26 cellular contexts compared by ENCODE assay signal in the genomic region with DNA sequence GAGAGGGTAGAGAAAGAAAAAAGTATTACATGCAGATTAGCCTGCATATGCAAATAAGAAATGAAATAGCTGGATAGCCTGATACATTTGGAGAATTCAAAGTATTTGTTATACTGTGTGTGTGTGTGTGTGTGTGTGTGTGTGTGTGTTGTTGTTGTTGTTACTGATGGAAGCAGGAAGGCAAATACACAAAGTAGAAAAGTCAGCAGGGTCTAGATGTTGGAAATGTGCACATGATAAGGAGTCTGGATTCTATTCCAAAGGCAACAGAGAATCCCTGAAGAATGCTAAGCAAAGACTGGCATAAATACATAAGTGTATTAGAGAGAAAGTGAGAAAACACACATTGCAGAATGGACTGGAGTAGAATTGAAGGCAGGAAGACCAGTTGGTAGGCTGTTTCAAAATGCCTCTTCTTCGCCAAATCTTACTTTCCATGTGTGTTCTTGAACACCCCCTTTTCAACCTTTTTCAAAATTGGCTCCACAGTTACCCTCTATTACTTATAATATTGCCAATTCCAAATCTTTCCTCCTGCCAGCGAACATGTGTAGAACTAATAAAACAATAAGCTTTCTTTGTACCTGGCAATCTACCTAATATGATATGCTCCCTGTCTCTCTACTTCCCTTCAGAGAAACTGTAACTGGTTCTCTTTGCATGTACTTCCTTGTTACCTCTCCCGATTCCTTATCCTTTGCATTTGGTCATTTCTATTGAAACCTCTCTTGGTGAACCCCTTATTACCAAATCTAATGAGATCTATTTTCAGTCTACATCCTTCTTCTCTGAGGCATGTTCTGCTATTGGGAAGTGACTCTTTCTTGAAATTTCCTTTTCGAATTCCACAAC. TPM values are rescaled to one million over a fixed set of nuclear protein-coding genes. Genes with fewer than 3 reads are reported as not detected.
DNase-seq lines count a peak whose midpoint lies in the region; ATAC-seq and TF ChIP-seq lines count a peak whose summit lies in the region.
"Had no signal": no experiment of that assay in that cellular context is flagged by ENCODE, and none has a peak within 500 bp of the region (broad histone marks: within the 10 kb centered on the region; RNA-seq: fewer than 3 reads in every experiment).

No MANE protein-coding gene starts in this region.

- no peak for TF ChIP-seq CTCF in left ventricle myocardium inferior (IDR thresholded peaks at IDR 0.05; ENCODE audit: borderline replicate concordance)
- no peak for TF ChIP-seq CTCF in heart left ventricle (IDR thresholded peaks at IDR 0.05)
- TF ChIP-seq CTCF in sigmoid colon (IDR thresholded peaks at IDR 0.05): no peak

- peaks cover 6% of the 10 kb centered on the region for H3K9me3 Mint-ChIP-seq in dendritic cell treated with granulocyte-macrophage colony-stimulating factor and Interleukin-4, amounts not matched to agents 40 ng/mL and 50 ng/mL, for 4 days
- H3K9me3 Mint-ChIP-seq: activated CD8-positive, alpha-beta T cell treated with anti-CD3 and anti-CD28 coated beads for 36 hours; activated T-helper 17 cell treated with anti-CD3 and anti-CD28 coated beads, Interleukin-2, amount 50 U/mL, for 72 hours; CD8-positive, alpha-beta T cell; GM23338; natural killer cell treated with Interleukin-12 subunit alpha and Interleukin-12 subunit beta and Interleukin-15 and Interleukin-18, amount 100 ng/mL, for 72 hours had no signal

- peaks cover 58% of the 10 kb centered on the region for H3K4me1 Mint-ChIP-seq in dendritic cell treated with granulocyte-macrophage colony-stimulating factor and Interleukin-4, amounts not matched to agents 40 ng/mL and 50 ng/mL, for 4 days (ENCODE audit: low read depth)
- H3K4me1 Mint-ChIP-seq: GM23338 had no signal

- no peaks in the 10 kb centered on the region for H3K36me3 Mint-ChIP-seq in dendritic cell treated with granulocyte-macrophage colony-stimulating factor and Interleukin-4, amounts not matched to agents 40 ng/mL and 50 ng/mL, for 4 days (ENCODE audit: low read depth)
- H3K36me3 Mint-ChIP-seq: CD8-positive, alpha-beta T cell; natural killer cell treated with Interleukin-12 subunit alpha and Interleukin-12 subunit beta and Interleukin-15 and Interleukin-18, amount 100 ng/mL, for 72 hours had no signal

- no peak overlapping the region for H3K4me3 Mint-ChIP-seq in dendritic cell treated with granulocyte-macrophage colony-stimulating factor and Interleukin-4, amounts not matched to agents 40 ng/mL and 50 ng/mL, for 4 days
- H3K4me3 Mint-ChIP-seq: activated CD8-positive, alpha-beta T cell treated with anti-CD3 and anti-CD28 coated beads for 36 hours; activated T-helper 17 cell treated with anti-CD3 and anti-CD28 coated beads, Interleukin-2, amount 50 U/mL, for 72 hours; CD8-positive, alpha-beta T cell; GM23338; natural killer cell treated with Interleukin-12 subunit alpha and Interleukin-12 subunit beta and Interleukin-15 and Interleukin-18, amount 100 ng/mL, for 72 hours had no signal

- TF ChIP-seq POLR2A in heart left ventricle (IDR thresholded peaks at IDR 0.05) (no peak), sigmoid colon (IDR thresholded peaks at IDR 0.05) (no peak)

- H3K9me3 ChIP-seq in left ventricle myocardium inferior (replicated peaks) (no peaks in the 10 kb centered on the region), heart left ventricle (no peaks in the 10 kb centered on the region), sigmoid colon (no peaks in the 10 kb centered on the region)
- H3K9me3 ChIP-seq: gastroesophageal sphincter, SJCRH30, spleen had no signal

- H3K27me3 Mint-ChIP-seq in dendritic cell treated with granulocyte-macrophage colony-stimulating factor and Interleukin-4, amounts not matched to agents 40 ng/mL and 50 ng/mL, for 4 days: no peaks in the 10 kb centered on the region

- H3K27me3 ChIP-seq in left ventricle myocardium inferior (ENCODE audit: low read depth) (no peaks in the 10 kb centered on the region), heart left ventricle (peaks cover 0 to under 1% (median 0%) of the 10 kb centered on the region in 9 donors), sigmoid colon (no peaks in the 10 kb centered on the region)
- H3K27me3 ChIP-seq: gastroesophageal sphincter, SJCRH30 had no signal

- H3K27ac ChIP-seq in left ventricle myocardium inferior (replicated peaks) (peak overlapping the region; percentile 62), heart left ventricle (peak overlapping the region in 3 of 12 donors; percentile 2 to 93 (median 16)), sigmoid colon (peak overlapping the region; percentile 16 to 95 (median 88))
- H3K27ac ChIP-seq: SJCRH30 had no signal

- peaks cover 93% of the 10 kb centered on the region for H3K4me1 ChIP-seq in left ventricle myocardium inferior
- H3K4me1 ChIP-seq in heart left ventricle: peaks cover 0 to 93% (median 50%) of the 10 kb centered on the region in 12 donors
- H3K4me1 ChIP-seq in sigmoid colon: peaks cover 0 to 78% (median 50%) of the 10 kb centered on the region in 4 donors

- ATAC-seq in heart left ventricle (no peak), HG02610 (IDR thresholded peaks at IDR 0.05; ENCODE audit: unreplicated experiment) (no peak), HG03139 (IDR thresholded peaks at IDR 0.05; ENCODE audit: unreplicated experiment) (no peak)
- ATAC-seq: activated CD8-positive, alpha-beta T cell treated with anti-CD3 and anti-CD28 coated beads for 36 hours; activated T-helper 17 cell treated with anti-CD3 and anti-CD28 coated beads, Interleukin-2, amount 50 U/mL, for 72 hours; CD8-positive, alpha-beta T cell; gastroesophageal sphincter; GM23338; natural killer cell treated with Interleukin-12 subunit alpha and Interleukin-12 subunit beta and Interleukin-15 and Interleukin-18, amount 100 ng/mL, for 72 hours had no signal

- DNase-seq in left ventricle myocardium inferior (no peak), heart left ventricle (no peak), sigmoid colon (no peak), NCI-H524 (lab: John Stamatoyannopoulos, UW) (no peak), middle frontal gyrus (ENCODE audit: extremely low spot score, low spot score) (no peak)
- DNase-seq: 8988T; activated CD8-positive, alpha-beta T cell treated with anti-CD3 and anti-CD28 coated beads for 36 hours; activated naive CD4-positive, alpha-beta T cell treated with anti-CD3 and anti-CD28 coated beads, Interleukin-2, amount 50 U/mL, for 16 hours; CD8-positive, alpha-beta T cell; cortex of kidney; islet precursor cell; midbrain; NCI-H1105 treated with DMSO at 0.1 percent for 48 hours; NCI-H2029 treated with DMSO at 0.1 percent for 48 hours; NCI-H2227 treated with DMSO at 0.1 percent for 48 hours; SJCRH30; spleen; stimulated activated CD4-positive, alpha-beta T cell treated with anti-CD3 and anti-CD28 coated beads, Interleukin-4, amount 100 ng/mL, for 1 hour; T-helper 1 cell had no signal

- WGBS in heart left ventricle, 4 donors: 76 to 80% (median 79%) methylated on average over 4 of the region's 4 CpGs
- 61 to 78% methylated on average over 4 of the region's 4 CpGs for WGBS in sigmoid colon, 2 donors

- H3K36me3 ChIP-seq in left ventricle myocardium inferior (no peaks in the 10 kb centered on the region), heart left ventricle (no peaks in the 10 kb centered on the region), sigmoid colon (no peaks in the 10 kb centered on the region)
- H3K36me3 ChIP-seq: gastroesophageal sphincter, SJCRH30, spleen had no signal

- TF ChIP-seq EP300 in sigmoid colon (IDR thresholded peaks at IDR 0.05): no peak

- H3K4me3 ChIP-seq in left ventricle myocardium inferior (no peak overlapping the region), heart left ventricle (no peak overlapping the region), sigmoid colon (no peak overlapping the region)
- H3K4me3 ChIP-seq: gastroesophageal sphincter, GM23338, SJCRH30 had no signal

- H3K27ac Mint-ChIP-seq in dendritic cell treated with granulocyte-macrophage colony-stimulating factor and Interleukin-4, amounts not matched to agents 40 ng/mL and 50 ng/mL, for 4 days: peak overlapping the region; percentile 79
- H3K27ac Mint-ChIP-seq: activated CD8-positive, alpha-beta T cell treated with anti-CD3 and anti-CD28 coated beads for 36 hours; activated T-helper 17 cell treated with anti-CD3 and anti-CD28 coated beads, Interleukin-2, amount 50 U/mL, for 72 hours; CD8-positive, alpha-beta T cell; GM23338; natural killer cell treated with Interleukin-12 subunit alpha and Interleukin-12 subunit beta and Interleukin-15 and Interleukin-18, amount 100 ng/mL, for 72 hours had no signal

- intact Hi-C loops in left ventricle myocardium inferior (cut with micrococcal nuclease) (no loop called here), heart left ventricle (cut with DNase I) (loop anchor here in 1 of 10 donors (5.0 kb wide), 1 partner anchor 48 kb away; no protein-coding TSS in a partner anchor), sigmoid colon (cut with DNase I) (no loop called here)
- intact Hi-C loops in dendritic cell treated with granulocyte-macrophage colony-stimulating factor and Interleukin-4, amounts not matched to agents 40 ng/mL and 50 ng/mL, for 4 days (cut with micrococcal nuclease): no loop called here

RNA-seq across cellular contexts. Expression of gene CPED1, which starts 6.2 kb away (rescaled TPM):
- total RNA-seq in left ventricle myocardium inferior: 33.8 TPM
- 10 to 100 TPM; 19.6 to 51.2 (median 27.5) TPM for total RNA-seq in heart left ventricle
- 1 to 10 TPM; 3.6 to 9.7 TPM for polyA plus RNA-seq in heart left ventricle
- total RNA-seq in sigmoid colon: 100 to 1,000 TPM in 1 of 4 donors, 10 to 100 TPM in 3; 79.6 to 120 (median 89.3) TPM
- polyA plus RNA-seq in sigmoid colon: 1 to 10 TPM; 1.2 to 2.2 (median 1.8) TPM
- total RNA-seq: activated CD8-positive, alpha-beta T cell treated with anti-CD3 and anti-CD28 coated beads for 36 hours; activated T-helper 17 cell treated with anti-CD3 and anti-CD28 coated beads, Interleukin-2, amount 50 U/mL, for 72 hours; CD8-positive, alpha-beta T cell; natural killer cell treated with Interleukin-12 subunit alpha and Interleukin-12 subunit beta and Interleukin-15 and Interleukin-18, amount 100 ng/mL, for 72 hours had no signal

RNA-seq across cellular contexts. Expression of gene ING3, which starts 44.2 kb away (rescaled TPM):
- total RNA-seq in left ventricle myocardium inferior (13.4 TPM), heart left ventricle (10 to 100 TPM in 8 of 9 donors, 1 to 10 TPM in 1; 9.3 to 16.0 (median 13.3) TPM), sigmoid colon (10 to 100 TPM; 16.6 to 33.1 (median 25.4) TPM)
- polyA plus RNA-seq in heart left ventricle (1 to 10 TPM; 5.4 to 9.6 TPM), sigmoid colon (10 to 100 TPM in 2 of 3 donors, 1 to 10 TPM in 1; 9.6 to 11.8 (median 10.9) TPM)
